8 cellular contexts compared by ENCODE assay signal in genomic region chr1:16032388-16033100, GRCh38. TPM values are rescaled to one million over a fixed set of nuclear protein-coding genes. Genes with fewer than 3 reads are reported as not detected.
DNase-seq lines count a peak whose midpoint lies in the region; ATAC-seq and TF ChIP-seq lines count a peak whose summit lies in the region.

No MANE protein-coding gene starts in this region.

- no peak overlapping the region for H3K4me3 ChIP-seq in Peyer's patch

- H3K4me3 Mint-ChIP-seq in osteocyte (ENCODE audit: unreplicated experiment), result no peak overlapping the region

- H3K4me1 Mint-ChIP-seq in osteocyte (ENCODE audit: unreplicated experiment), result peaks cover 6% of the 10 kb centered on the region

- no peaks in the 10 kb centered on the region for H3K9me3 Mint-ChIP-seq in osteocyte (ENCODE audit: unreplicated experiment)

- peaks cover 0 to 5% (median 0%) of the 10 kb centered on the region in 4 donors for H3K4me1 ChIP-seq in Peyer's patch

- H3K36me3 ChIP-seq in Peyer's patch, result no peaks in the 10 kb centered on the region

- peak; percentile 36 to 91 (median 84) for TF ChIP-seq CTCF in Peyer's patch (IDR thresholded peaks at IDR 0.05)
- peak; percentile 94 for TF ChIP-seq CTCF in osteocyte (IDR thresholded peaks at IDR 0.05)

- no peak for ATAC-seq in GM21515 (IDR thresholded peaks at IDR 0.05; ENCODE audit: unreplicated experiment)

- no peaks in the 10 kb centered on the region for H3K36me3 Mint-ChIP-seq in osteocyte (ENCODE audit: unreplicated experiment)

- H3K27me3 Mint-ChIP-seq in osteocyte (ENCODE audit: unreplicated experiment), result peaks cover 5% of the 10 kb centered on the region

- no peak overlapping the region for H3K27ac Mint-ChIP-seq in osteocyte (ENCODE audit: unreplicated experiment)

- no peak overlapping the region for H3K27ac ChIP-seq in Peyer's patch

- H3K27me3 ChIP-seq in Peyer's patch, result no peaks in the 10 kb centered on the region

- no peaks in the 10 kb centered on the region for H3K9me3 ChIP-seq in Peyer's patch

- TF ChIP-seq POLR2A in Peyer's patch (IDR thresholded peaks at IDR 0.05), result no peak

- peak; percentile 37 for DNase-seq in NK-92 treated with Interleukin-12 subunit alpha and Interleukin-12 subunit beta, amount 100 ng/mL, for 24 hours (lab: John Stamatoyannopoulos, UW)
- no peak for DNase-seq in NK-92 (lab: John Stamatoyannopoulos, UW; ENCODE audit: unreplicated experiment)
- DNase-seq in HS-5 (ENCODE audit: low read depth), result peak; percentile 42
- DNase-seq in Peyer's patch, result peak; percentile 63 to 86 (median 81)
- peak; percentile 20 for DNase-seq in activated gamma-delta T cell treated with anti-CD3 and anti-CD28 coated beads, Interleukin-2, amount 50 U/mL, for 16 hours (ENCODE audit: low read depth)
- peak; percentile 73 for DNase-seq in globus pallidus (ENCODE audit: low spot score)
- DNase-seq in osteocyte (ENCODE audit: extremely low spot score, unreplicated experiment), result peak; percentile 95

RNA-seq across cellular contexts. Expression of gene CLCNKA, which starts 10.7 kb away (rescaled TPM):
- total RNA-seq in Peyer's patch (under 1 TPM in 1 of 4 donors, not detected in 3; 0.47 TPM), osteocyte (not detected in 2 replicates)

RNA-seq across cellular contexts. Expression of gene CLCNKB, which starts 11.0 kb away (rescaled TPM):
- not detected for total RNA-seq in Peyer's patch
- 0.34 TPM in 1 of 2 replicates, not detected in the other for total RNA-seq in osteocyte

RNA-seq across cellular contexts. Expression of gene HSPB7, which starts 14.7 kb away (rescaled TPM):
- 1 to 10 TPM in 3 of 4 donors, not detected in 1; 1.1 to 5.2 (median 1.1) TPM for total RNA-seq in Peyer's patch
- 3.4 and 4.2 TPM in 2 replicates for total RNA-seq in osteocyte

RNA-seq across cellular contexts. Expression of gene SRARP, which starts 28.5 kb away (rescaled TPM):
- total RNA-seq in Peyer's patch (not detected), osteocyte (not detected in 2 replicates)

RNA-seq across cellular contexts. Expression of gene FAM131C, which starts 40.9 kb away (rescaled TPM):
- 1 to 10 TPM in 2 of 4 donors, under 1 TPM in 1, not detected in 1; 0.80 to 3.5 (median 2.3) TPM for total RNA-seq in Peyer's patch
- total RNA-seq in osteocyte, result 0.73 and 1.2 TPM in 2 replicates
